ENCODE assay signal across 9 cellular contexts in the genomic region with DNA sequence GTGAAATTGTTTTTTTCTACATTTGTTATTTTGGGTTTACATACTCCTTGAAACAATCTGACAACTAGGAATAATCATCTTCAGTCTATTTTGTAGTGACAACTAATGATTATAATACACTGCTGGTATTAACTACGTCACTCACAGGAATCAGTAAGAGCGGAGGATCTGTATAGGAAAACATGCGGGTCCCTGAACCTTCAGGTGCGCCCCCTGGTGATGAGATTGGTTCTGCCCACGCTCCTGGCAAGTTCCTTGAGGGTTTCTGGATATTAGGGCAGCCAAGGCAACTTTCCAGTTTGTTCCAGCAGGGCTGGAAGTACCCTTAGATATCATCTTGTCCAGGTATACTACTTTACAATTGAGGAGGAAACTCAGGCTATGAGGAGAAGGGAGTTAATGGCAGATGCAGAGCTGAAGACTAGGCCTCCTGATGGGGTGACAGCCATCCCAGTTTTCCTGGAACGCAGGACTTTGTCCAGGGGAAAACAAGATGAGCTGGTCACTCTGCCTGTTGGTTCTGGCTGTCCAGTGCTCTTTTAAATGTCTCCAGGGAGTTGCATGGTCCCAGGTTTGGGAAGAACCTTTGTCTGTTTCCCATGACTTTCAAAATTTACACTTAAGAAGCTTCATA. TPM values are rescaled to one million over a fixed set of nuclear protein-coding genes. Genes with fewer than 3 reads are reported as not detected.
A peak's percentile ranks its signal among the peaks of the same experiment; 100 is the strongest.
DNase-seq lines count a peak whose midpoint lies in the region; ATAC-seq and TF ChIP-seq lines count a peak whose summit lies in the region.
"Had no signal": no experiment of that assay in that cellular context is flagged by ENCODE, and none has a peak within 500 bp of the region (broad histone marks: within the 10 kb centered on the region; RNA-seq: fewer than 3 reads in every experiment).

No MANE protein-coding gene starts in this region.

- TF ChIP-seq POLR2A in suprapubic skin (IDR thresholded peaks at IDR 0.05) = no peak

- no peak overlapping the region for H3K4me3 ChIP-seq in Jurkat, Clone E6-1 (ENCODE audit: low read length)
- H3K4me3 ChIP-seq in fibroblast of pulmonary artery (replicated peaks; ENCODE audit: low read depth, low read length) (no peak overlapping the region), suprapubic skin (no peak overlapping the region)

- ATAC-seq in GM21447 (IDR thresholded peaks at IDR 0.05; ENCODE audit: unreplicated experiment) = no peak

- WGBS in suprapubic skin = 12% methylated on average over 6 of the region's 6 CpGs

- no peaks in the 10 kb centered on the region for H3K4me1 ChIP-seq in suprapubic skin

- peak; percentile 85 for DNase-seq in ELR (ENCODE audit: low read depth)
- peak; percentile 55 for DNase-seq in Jurkat, Clone E6-1 (ENCODE audit: low read depth, low spot score)
- DNase-seq in SHP77 (lab: John Stamatoyannopoulos, UW) = peak; percentile 45 to 46
- DNase-seq in activated T-helper 1 cell treated with Interleukin-2 at 50 U/mL for 16 hours (ENCODE audit: low read depth) = peak; percentile 37
- peak; percentile 86 for DNase-seq in fibroblast of pulmonary artery (ENCODE audit: low read depth)
- peak; percentile 13 for DNase-seq in occipital lobe (lab: John Stamatoyannopoulos, UW)
- DNase-seq in suprapubic skin (ENCODE audit: low spot score in 2 of 2) = peak; percentile 75 to 82

- no peak for TF ChIP-seq EP300 in suprapubic skin (IDR thresholded peaks at IDR 0.05)

- H3K27ac ChIP-seq in suprapubic skin = no peak overlapping the region
- H3K27ac ChIP-seq: epithelial cell of prostate had no signal

- no peaks in the 10 kb centered on the region for H3K27me3 ChIP-seq in suprapubic skin

- H3K36me3 ChIP-seq in suprapubic skin = no peaks in the 10 kb centered on the region

- TF ChIP-seq CTCF in fibroblast of pulmonary artery (IDR thresholded peaks at IDR 0.05; ENCODE audit: low read length, missing control alignments) = peak; percentile 91
- TF ChIP-seq CTCF in suprapubic skin (IDR thresholded peaks at IDR 0.05) = peak in 1 of 2 donors; percentile 60

- no peaks in the 10 kb centered on the region for H3K9me3 ChIP-seq in suprapubic skin

RNA-seq across cellular contexts. Expression of a gene that starts 15.0 kb away (rescaled TPM):
- polyA plus RNA-seq in Jurkat, Clone E6-1 (2012; ENCODE audit: insufficient read depth, insufficient read length) = not detected
- total RNA-seq in occipital lobe (not detected), suprapubic skin (not detected)

RNA-seq across cellular contexts. Expression of a gene that starts 36.0 kb away (rescaled TPM):
- 11.2 TPM for polyA plus RNA-seq in Jurkat, Clone E6-1 (2012; ENCODE audit: insufficient read depth, insufficient read length)
- total RNA-seq in occipital lobe (90.6 TPM), suprapubic skin (10 to 100 TPM; 10.4 to 37.7 (median 20.2) TPM)

Comparison
In these comparisons a context has a peak if more than half of its experiments do, and no peak if none do; other contexts are left out.
1. DNase-seq: peak in every context shown above with its lines; median percentile 86 in fibroblast of pulmonary artery; 85 in ELR; 78 in suprapubic skin; 55 in Jurkat, Clone E6-1; 46 in SHP77; 37 in activated T-helper 1 cell treated with Interleukin-2 at 50 U/mL for 16 hours; 13 in occipital lobe.